Comparison of ENCODE assay signal across 8 cellular contexts in genomic region chr2:223760838-223761502, GRCh38.
A peak's percentile ranks its signal among the peaks of the same experiment; 100 is the strongest.
DNase-seq lines count a peak whose midpoint lies in the region; ATAC-seq, FAIRE-seq and TF ChIP-seq lines count a peak whose summit lies in the region.

No MANE protein-coding gene starts in this region.

- H3K27me3 ChIP-seq in gastroesophageal sphincter, result no peaks in the 10 kb centered on the region

- ATAC-seq in gastroesophageal sphincter, result peak; percentile 34

- TF ChIP-seq EP300 in gastroesophageal sphincter (IDR thresholded peaks at IDR 0.05), result no peak

- no peak overlapping the region for H3K4me3 ChIP-seq in gastroesophageal sphincter

- no peak overlapping the region for H3K27ac ChIP-seq in gastroesophageal sphincter

- H3K4me1 ChIP-seq in gastroesophageal sphincter, result no peaks in the 10 kb centered on the region

- no peak for TF ChIP-seq POLR2A in GM12891 (IDR thresholded peaks at IDR 0.05; ENCODE audit: low read depth, low read length)
- no peak for TF ChIP-seq POLR2A in gastroesophageal sphincter (IDR thresholded peaks at IDR 0.05)

- TF ChIP-seq CTCF in gastroesophageal sphincter (IDR thresholded peaks at IDR 0.05), result no peak

- WGBS in gastroesophageal sphincter (ENCODE audit: low coverage in 1 of 2), 2 donors, result 69 to 90% methylated on average over 2 to 8 of the region's 8 CpGs

- intact Hi-C loops in posterior vena cava (cut with DNase I), result no loop called here

- H3K9me3 ChIP-seq in gastroesophageal sphincter, result no peaks in the 10 kb centered on the region

- H3K36me3 ChIP-seq in gastroesophageal sphincter, result no peaks in the 10 kb centered on the region

- DNase-seq in GM12891 (ENCODE audit: insufficient read length, low spot score) (no peak), H4 (ENCODE audit: low spot score) (peak; percentile 97), LHCN-M2 (ENCODE audit: low read depth) (peak; percentile 86), activated T-cell treated with anti-CD3 and anti-CD28 coated beads for 1 hour (ENCODE audit: low read depth) (peak; percentile 6), pons (ENCODE audit: low spot score) (no peak), posterior vena cava (ENCODE audit: low spot score) (no peak)
- peak; percentile 9 to 25 for DNase-seq in stimulated activated CD8-positive, alpha-beta memory T cell treated with anti-CD3 and anti-CD28 coated beads, Interleukin-4, amount 100 ng/mL, for 1 hour (ENCODE audit: low read depth in 2 of 2, low spot score in 1 of 2)

- peak; percentile 80 for FAIRE-seq in GM12891 (lab: Jason Lieb, UNC)

TF ChIP-seq in GM12891, 5 proteins besides CTCF, POLR2A, EP300 and RAD21:
- no peak for TF ChIP-seq SPI1 (IDR thresholded peaks at IDR 0.05; ENCODE audit: low read depth, low read length)
- TF ChIP-seq TAF1 (IDR thresholded peaks at IDR 0.05; ENCODE audit: low read depth, low read length), result no peak
- no peak for TF ChIP-seq POU2F2 (IDR thresholded peaks at IDR 0.05; ENCODE audit: low read depth, low read length)
- no peak for TF ChIP-seq PAX5 (IDR thresholded peaks at IDR 0.05; ENCODE audit: insufficient read depth, low read length, severe bottlenecking)
- TF ChIP-seq POLR2AphosphoS5 (IDR thresholded peaks at IDR 0.05; ENCODE audit: low read depth, low read length), result no peak

Comparison
In these comparisons a context has a peak if more than half of its experiments do, and no peak if none do; other contexts are left out.
1. DNase-seq: peak in H4 (single experiment), LHCN-M2 (single experiment), activated T-cell treated with anti-CD3 and anti-CD28 coated beads for 1 hour (single experiment) and stimulated activated CD8-positive, alpha-beta memory T cell treated with anti-CD3 and anti-CD28 coated beads, Interleukin-4, amount 100 ng/mL, for 1 hour (2 of 2); none in GM12891 (single experiment), pons (single experiment) and posterior vena cava (single experiment).